In the genomic region with DNA sequence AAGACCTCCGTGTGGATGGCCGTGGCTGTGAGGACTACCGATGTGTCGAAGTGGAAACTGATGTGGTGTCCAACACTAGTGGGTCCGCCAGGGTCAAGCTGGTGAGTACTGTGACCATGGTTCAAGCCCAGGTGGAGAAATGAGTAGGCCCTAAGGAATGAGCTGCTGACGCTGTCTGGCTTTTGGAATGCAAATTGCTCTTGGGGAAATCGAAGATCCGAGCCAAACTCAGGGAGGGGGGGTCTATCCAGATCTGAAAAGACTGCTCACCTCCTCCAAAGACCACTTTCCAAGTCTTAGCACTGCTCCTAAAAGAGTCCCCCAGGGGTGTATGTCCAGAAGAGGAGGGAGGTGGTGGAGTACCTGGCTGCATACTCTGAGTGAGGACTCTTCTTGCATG, we compare ENCODE assay signal across 1 cellular context.
TF ChIP-seq lines count a peak whose summit lies in the region.

No MANE protein-coding gene starts in this region.

TF ChIP-seq in GM23338, 12 proteins besides CTCF, POLR2A, EP300 and RAD21 (continued from another document):
- TF ChIP-seq, protein P1, sequence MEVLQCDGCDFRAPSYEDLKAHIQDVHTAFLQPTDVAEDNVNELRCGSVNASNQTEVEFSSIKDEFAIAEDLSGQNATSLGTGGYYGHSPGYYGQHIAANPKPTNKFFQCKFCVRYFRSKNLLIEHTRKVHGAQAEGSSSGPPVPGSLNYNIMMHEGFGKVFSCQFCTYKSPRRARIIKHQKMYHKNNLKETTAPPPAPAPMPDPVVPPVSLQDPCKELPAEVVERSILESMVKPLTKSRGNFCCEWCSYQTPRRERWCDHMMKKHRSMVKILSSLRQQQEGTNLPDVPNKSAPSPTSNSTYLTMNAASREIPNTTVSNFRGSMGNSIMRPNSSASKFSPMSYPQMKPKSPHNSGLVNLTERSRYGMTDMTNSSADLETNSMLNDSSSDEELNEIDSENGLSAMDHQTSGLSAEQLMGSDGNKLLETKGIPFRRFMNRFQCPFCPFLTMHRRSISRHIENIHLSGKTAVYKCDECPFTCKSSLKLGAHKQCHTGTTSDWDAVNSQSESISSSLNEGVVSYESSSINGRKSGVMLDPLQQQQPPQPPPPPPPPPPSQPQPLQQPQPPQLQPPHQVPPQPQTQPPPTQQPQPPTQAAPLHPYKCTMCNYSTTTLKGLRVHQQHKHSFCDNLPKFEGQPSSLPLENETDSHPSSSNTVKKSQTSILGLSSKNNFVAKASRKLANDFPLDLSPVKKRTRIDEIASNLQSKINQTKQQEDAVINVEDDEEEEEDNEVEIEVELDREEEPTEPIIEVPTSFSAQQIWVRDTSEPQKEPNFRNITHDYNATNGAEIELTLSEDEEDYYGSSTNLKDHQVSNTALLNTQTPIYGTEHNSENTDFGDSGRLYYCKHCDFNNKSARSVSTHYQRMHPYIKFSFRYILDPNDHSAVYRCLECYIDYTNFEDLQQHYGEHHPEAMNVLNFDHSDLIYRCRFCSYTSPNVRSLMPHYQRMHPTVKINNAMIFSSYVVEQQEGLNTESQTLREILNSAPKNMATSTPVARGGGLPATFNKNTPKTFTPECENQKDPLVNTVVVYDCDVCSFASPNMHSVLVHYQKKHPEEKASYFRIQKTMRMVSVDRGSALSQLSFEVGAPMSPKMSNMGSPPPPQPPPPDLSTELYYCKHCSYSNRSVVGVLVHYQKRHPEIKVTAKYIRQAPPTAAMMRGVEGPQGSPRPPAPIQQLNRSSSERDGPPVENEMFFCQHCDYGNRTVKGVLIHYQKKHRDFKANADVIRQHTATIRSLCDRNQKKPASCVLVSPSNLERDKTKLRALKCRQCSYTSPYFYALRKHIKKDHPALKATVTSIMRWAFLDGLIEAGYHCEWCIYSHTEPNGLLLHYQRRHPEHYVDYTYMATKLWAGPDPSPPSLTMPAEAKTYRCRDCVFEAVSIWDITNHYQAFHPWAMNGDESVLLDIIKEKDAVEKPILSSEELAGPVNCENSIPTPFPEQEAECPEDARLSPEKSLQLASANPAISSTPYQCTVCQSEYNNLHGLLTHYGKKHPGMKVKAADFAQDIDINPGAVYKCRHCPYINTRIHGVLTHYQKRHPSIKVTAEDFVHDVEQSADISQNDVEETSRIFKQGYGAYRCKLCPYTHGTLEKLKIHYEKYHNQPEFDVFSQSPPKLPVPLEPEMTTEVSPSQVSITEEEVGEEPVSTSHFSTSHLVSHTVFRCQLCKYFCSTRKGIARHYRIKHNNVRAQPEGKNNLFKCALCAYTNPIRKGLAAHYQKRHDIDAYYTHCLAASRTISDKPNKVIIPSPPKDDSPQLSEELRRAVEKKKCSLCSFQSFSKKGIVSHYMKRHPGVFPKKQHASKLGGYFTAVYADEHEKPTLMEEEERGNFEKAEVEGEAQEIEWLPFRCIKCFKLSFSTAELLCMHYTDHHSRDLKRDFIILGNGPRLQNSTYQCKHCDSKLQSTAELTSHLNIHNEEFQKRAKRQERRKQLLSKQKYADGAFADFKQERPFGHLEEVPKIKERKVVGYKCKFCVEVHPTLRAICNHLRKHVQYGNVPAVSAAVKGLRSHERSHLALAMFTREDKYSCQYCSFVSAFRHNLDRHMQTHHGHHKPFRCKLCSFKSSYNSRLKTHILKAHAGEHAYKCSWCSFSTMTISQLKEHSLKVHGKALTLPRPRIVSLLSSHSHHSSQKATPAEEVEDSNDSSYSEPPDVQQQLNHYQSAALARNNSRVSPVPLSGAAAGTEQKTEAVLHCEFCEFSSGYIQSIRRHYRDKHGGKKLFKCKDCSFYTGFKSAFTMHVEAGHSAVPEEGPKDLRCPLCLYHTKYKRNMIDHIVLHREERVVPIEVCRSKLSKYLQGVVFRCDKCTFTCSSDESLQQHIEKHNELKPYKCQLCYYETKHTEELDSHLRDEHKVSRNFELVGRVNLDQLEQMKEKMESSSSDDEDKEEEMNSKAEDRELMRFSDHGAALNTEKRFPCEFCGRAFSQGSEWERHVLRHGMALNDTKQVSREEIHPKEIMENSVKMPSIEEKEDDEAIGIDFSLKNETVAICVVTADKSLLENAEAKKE (CRISPR knock-in tag; IDR thresholded peaks at IDR 0.05) = no peak
- TF ChIP-seq CREB1 (CRISPR knock-in tag; IDR thresholded peaks at IDR 0.05; ENCODE audit: low read depth) (no peak), REST (IDR thresholded peaks at IDR 0.05; ENCODE audit: unreplicated experiment) (no peak), EZH2phosphoT487 (IDR thresholded peaks at IDR 0.05; ENCODE audit: unreplicated experiment) (no peak), JUNB (IDR thresholded peaks at IDR 0.05; ENCODE audit: unreplicated experiment) (no peak), STAT1 (IDR thresholded peaks at IDR 0.05; ENCODE audit: unreplicated experiment) (no peak), ZNF114 (CRISPR knock-in tag; IDR thresholded peaks at IDR 0.05) (no peak), ZNF331 (CRISPR knock-in tag; IDR thresholded peaks at IDR 0.05; ENCODE audit: low read depth) (no peak), POLR2AphosphoS5 (IDR thresholded peaks at IDR 0.05; ENCODE audit: low read depth) (no peak), NANOG (IDR thresholded peaks at IDR 0.05; ENCODE audit: borderline replicate concordance) (no peak)
